8 cellular contexts compared by ENCODE assay signal in genomic region chr7:129434172-129434845, GRCh38. TPM values are rescaled to one million over a fixed set of nuclear protein-coding genes. Genes with fewer than 3 reads are reported as not detected.
DNase-seq lines count a peak whose midpoint lies in the region; ATAC-seq and TF ChIP-seq lines count a peak whose summit lies in the region.

STRIP2 (plus strand) TSS chr7:129434432; CDS start chr7:129434473, 41 bp downstream.

- TF ChIP-seq CTCF in BE2C (IDR thresholded peaks at IDR 0.05; ENCODE audit: low read depth, low read length) (no peak), kidney epithelial cell (IDR thresholded peaks at IDR 0.05; ENCODE audit: insufficient read depth, low read length, poor library complexity, severe bottlenecking) (no peak)

- H3K4me3 ChIP-seq in BE2C (ENCODE audit: low read depth, low read length) (peak within 1 kb of the TSS; percentile 83), kidney epithelial cell (ENCODE audit: low read depth, low read length) (peak within 1 kb of the TSS; percentile 63)

- ATAC-seq in HG03378 (IDR thresholded peaks at IDR 0.05; ENCODE audit: unreplicated experiment), result peak; percentile 85
- peak; percentile 80 to 88 for ATAC-seq in activated CD4-positive, CD25-positive, alpha-beta regulatory T cell treated with anti-CD3 and anti-CD28 coated beads, Interleukin-2, amount 50 U/mL, for 24 hours

- H3K27me3 ChIP-seq in BE2C, result no peaks in the 10 kb centered on the region
- H3K27me3 ChIP-seq in kidney epithelial cell (ENCODE audit: control insufficient read depth, insufficient read depth, low read length), result no peaks in the 10 kb centered on the region

- H3K36me3 ChIP-seq in BE2C (no peaks in the 10 kb centered on the region), kidney epithelial cell (ENCODE audit: control insufficient read depth, insufficient read depth, low read length) (no peaks in the 10 kb centered on the region)

- H3K4me1 ChIP-seq in BE2C, result peaks cover 7% of the 10 kb centered on the region

- no peaks in the 10 kb centered on the region for H3K9me3 ChIP-seq in BE2C

- DNase-seq in BE2C (peak; percentile 98), NCI-H446 (lab: John Stamatoyannopoulos, UW) (peak; percentile 29 to 77), cerebellar cortex (ENCODE audit: low spot score) (peak; percentile 93), kidney epithelial cell (ENCODE audit: low read depth) (peak; percentile 28)
- peak; percentile 81 to 93 for DNase-seq in stimulated activated CD4-positive, alpha-beta T cell treated with anti-CD3 and anti-CD28 coated beads, Interleukin-15, amount 100 ng/mL, for 48 hours (ENCODE audit: low read depth in 2 of 2)

- TF ChIP-seq POLR2A in GM19193 (IDR thresholded peaks at IDR 0.05; ENCODE audit: extremely low read depth, insufficient read depth, insufficient read length), result peak; percentile 70

RNA-seq across cellular contexts. Expression of gene STRIP2, which starts in this region (rescaled TPM):
- polyA plus RNA-seq in BE2C (2012; ENCODE audit: insufficient read depth, insufficient read length, low read depth), result 1.0 TPM
- total RNA-seq in kidney epithelial cell, result 2.3 and 3.5 TPM in 2 replicates

Comparison
In these comparisons a context has a peak if more than half of its experiments do, and no peak if none do; other contexts are left out.
1. Peak in every context shown above with its lines: DNase-seq, ATAC-seq and H3K4me3 ChIP-seq.
2. DNase-seq: peak in every context shown above with its lines; median percentile 98 in BE2C; 93 in cerebellar cortex; 87 in stimulated activated CD4-positive, alpha-beta T cell treated with anti-CD3 and anti-CD28 coated beads, Interleukin-15, amount 100 ng/mL, for 48 hours; 53 in NCI-H446; 28 in kidney epithelial cell.